ENCODE assay signal across 8 cellular contexts in genomic region chr7:100604078-100604975, GRCh38. TPM values are rescaled to one million over a fixed set of nuclear protein-coding genes. Genes with fewer than 3 reads are reported as not detected.
A peak's percentile ranks its signal among the peaks of the same experiment; 100 is the strongest.
DNase-seq lines count a peak whose midpoint lies in the region; ATAC-seq lines count a peak whose summit lies in the region.

No MANE protein-coding gene starts in this region.

- peak; percentile 28 for DNase-seq in NCI-H510A treated with DMSO at 0.1 percent for 48 hours (lab: John Stamatoyannopoulos, UW)
- DNase-seq in activated CD4-positive, alpha-beta T cell treated with anti-CD3 and anti-CD28 coated beads, Interleukin-2, amount 50 U/mL, for 48 hours, result peak; percentile 79 to 84
- DNase-seq in effector CD8-positive, alpha-beta T cell (lab: John Stamatoyannopoulos, UW), result peak; percentile 62
- peak; percentile 84 for DNase-seq in mesendoderm
- peak; percentile 75 for DNase-seq in stimulated activated CD8-positive, alpha-beta memory T cell treated with anti-CD3 and anti-CD28 coated beads, Interleukin-4, amount 100 ng/mL, for 24 hours (ENCODE audit: low read depth)

- H2BK120ac ChIP-seq in mesendoderm (ENCODE audit: low read depth, low read length), result no peak overlapping the region

- H3K18ac ChIP-seq in mesendoderm (ENCODE audit: low read length), result peak overlapping the region; percentile 89

- H3K27ac ChIP-seq in mesendoderm (ENCODE audit: low read depth, low read length), result no peak overlapping the region

- H3K79me2 ChIP-seq in mesendoderm (ENCODE audit: control insufficient read depth, insufficient read depth, low read length), result no peaks in the 10 kb centered on the region

- peak overlapping the region; percentile 89 for H3K4ac ChIP-seq in mesendoderm (ENCODE audit: low read depth, low read length)

- H3K23ac ChIP-seq in mesendoderm (ENCODE audit: low read length), result no peak overlapping the region

- H3K9ac ChIP-seq in ES-I3 (ENCODE audit: low read depth, low read length) (peak overlapping the region; percentile 78), mesendoderm (ENCODE audit: low read length) (peak overlapping the region; percentile 73)

- H3K79me1 ChIP-seq in mesendoderm (ENCODE audit: low read length), result no peaks in the 10 kb centered on the region

- no peaks in the 10 kb centered on the region for H3K27me3 ChIP-seq in mesendoderm (ENCODE audit: insufficient read depth, low read length, poor library complexity)

- no CpG with 5 or more reads among the region's 66 CpGs for WGBS in mesendoderm (ENCODE audit: extremely low coverage, insufficient coverage, low lambda C conversion rate)

- H2BK5ac ChIP-seq in mesendoderm (ENCODE audit: low read length), result no peak overlapping the region

- no peak overlapping the region for H4K5ac ChIP-seq in mesendoderm (ENCODE audit: low read length)

- peak overlapping the region; percentile 95 for H3K56ac ChIP-seq in mesendoderm (ENCODE audit: low read length)

- no peak overlapping the region for H2AK5ac ChIP-seq in mesendoderm (ENCODE audit: low read length)

- H3K4me1 ChIP-seq in ES-I3 (ENCODE audit: insufficient read depth, low read length) (peaks cover 10% of the 10 kb centered on the region; the same call in 1 of the 2 replicates), mesendoderm (ENCODE audit: control insufficient read depth, low read depth, low read length) (peaks cover 8% of the 10 kb centered on the region)

- H3K4me2 ChIP-seq in mesendoderm (ENCODE audit: low read length), result peak overlapping the region; percentile 69

- H3K36me3 ChIP-seq in ES-I3 (ENCODE audit: insufficient read depth, low read length) (no peaks in the 10 kb centered on the region), mesendoderm (ENCODE audit: control insufficient read depth, insufficient read depth, low read length) (no peaks in the 10 kb centered on the region)

- no peak overlapping the region for H2BK15ac ChIP-seq in mesendoderm (replicated peaks; ENCODE audit: low read depth)

- ATAC-seq in HG02588 (IDR thresholded peaks at IDR 0.05; ENCODE audit: unreplicated experiment) (peak; percentile 45), GM18873 (IDR thresholded peaks at IDR 0.05; ENCODE audit: low FRiP score, unreplicated experiment) (no peak)

- H4K8ac ChIP-seq in mesendoderm (ENCODE audit: low read depth, low read length), result no peak overlapping the region

- peak overlapping the region; percentile 65 for H3K4me3 ChIP-seq in mesendoderm (ENCODE audit: low read length)

- H3K9me3 ChIP-seq in ES-I3 (ENCODE audit: control insufficient read depth, insufficient read depth, low read length), result no peaks in the 10 kb centered on the region

RNA-seq across cellular contexts. Expression of gene PCOLCE, which starts 2.2 kb away (rescaled TPM):
- 32.1 TPM for polyA plus RNA-seq in mesendoderm (2013, experiment 1 of 2)
- polyA plus RNA-seq in mesendoderm (2013, experiment 2 of 2), result 33.1 TPM

RNA-seq across cellular contexts. Expression of gene MOSPD3, which starts 8.0 kb away (rescaled TPM):
- polyA plus RNA-seq in mesendoderm (2013, experiment 1 of 2), result 16.3 TPM
- 16.5 TPM for polyA plus RNA-seq in mesendoderm (2013, experiment 2 of 2)

RNA-seq across cellular contexts. Expression of gene FBXO24, which starts 18.2 kb away (rescaled TPM):
- 0.13 TPM for polyA plus RNA-seq in mesendoderm (2013, experiment 1 of 2)
- 0.11 TPM for polyA plus RNA-seq in mesendoderm (2013, experiment 2 of 2)

RNA-seq across cellular contexts. Expression of gene LRCH4, which starts 18.4 kb away (rescaled TPM):
- polyA plus RNA-seq in mesendoderm (2013, experiment 1 of 2), result 20.9 TPM
- 20.1 TPM for polyA plus RNA-seq in mesendoderm (2013, experiment 2 of 2)

RNA-seq across cellular contexts. Expression of gene SAP25, which starts 30.6 kb away (rescaled TPM):
- 3.2 TPM for polyA plus RNA-seq in mesendoderm (2013, experiment 1 of 2)
- 3.2 TPM for polyA plus RNA-seq in mesendoderm (2013, experiment 2 of 2)

Comparison
In these comparisons a context has a peak if more than half of its experiments do, and no peak if none do; other contexts are left out.
1. DNase-seq: peak in every context shown above with its lines; median percentile 84 in mesendoderm; 82 in activated CD4-positive, alpha-beta T cell treated with anti-CD3 and anti-CD28 coated beads, Interleukin-2, amount 50 U/mL, for 48 hours; 75 in stimulated activated CD8-positive, alpha-beta memory T cell treated with anti-CD3 and anti-CD28 coated beads, Interleukin-4, amount 100 ng/mL, for 24 hours; 62 in effector CD8-positive, alpha-beta T cell; 28 in NCI-H510A treated with DMSO at 0.1 percent for 48 hours.